Comparison of ENCODE assay signal across 29 cellular contexts in the genomic region with DNA sequence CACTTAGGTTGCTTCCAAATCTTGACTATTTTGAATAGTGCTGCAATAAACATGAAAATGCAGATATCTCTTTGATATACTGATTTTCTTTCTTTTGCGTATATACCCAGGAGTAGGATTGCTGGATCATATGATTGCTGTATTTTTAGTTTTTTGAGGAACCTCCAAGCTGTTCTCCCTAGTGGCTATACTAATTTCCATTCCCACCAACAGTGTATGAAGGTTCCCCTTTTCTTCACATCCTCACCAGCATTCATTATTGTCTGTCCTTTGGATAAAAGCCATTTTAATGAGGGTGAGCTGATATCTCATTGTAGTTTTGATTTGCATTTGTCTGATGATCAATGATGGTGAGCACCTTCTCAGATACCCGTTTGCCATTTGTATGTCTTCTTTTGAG. TPM values are rescaled to one million over a fixed set of nuclear protein-coding genes. Genes with fewer than 3 reads are reported as not detected.
"Had no signal": no experiment of that assay in that cellular context is flagged by ENCODE, and none has a peak within 500 bp of the region (broad histone marks: within the 10 kb centered on the region; RNA-seq: fewer than 3 reads in every experiment).

No MANE protein-coding gene starts in this region.

- H3K4me3 ChIP-seq: ascending aorta, body of pancreas, coronary artery, Peyer's patch, SJCRH30 had no signal

- H3K27ac ChIP-seq: ascending aorta, body of pancreas, coronary artery, Peyer's patch, RWPE1, SJCRH30 had no signal

- H3K4me2 ChIP-seq: SK-N-SH had no signal

- H3K4me1 ChIP-seq: ascending aorta, body of pancreas, Peyer's patch, SJCRH30 had no signal

- H3K9me3 ChIP-seq: body of pancreas, Peyer's patch, SK-N-SH had no signal

- DNase-seq: activated B cell treated with CpG ODN at 0.5 μM for 24 hours; activated CD4-positive, alpha-beta T cell treated with anti-CD3 and anti-CD28 coated beads for 1 hour; activated CD4-positive, alpha-beta T cell treated with anti-CD3 and anti-CD28 coated beads, Interleukin-2, amount 10 ng/mL, durations not matched to agents 24 days and 14 days; activated CD4-positive, alpha-beta T cell treated with anti-CD3 and anti-CD28 coated beads, Interleukin-2, amount 50 U/mL, for 48 hours; activated effector memory CD4-positive, alpha-beta T cell treated with anti-CD3 and anti-CD28 coated beads, Interleukin-2, amount 50 U/mL, for 16 hours; activated naive CD4-positive, alpha-beta T cell treated with Interleukin-2 at 50 U/mL for 16 hours; activated naive CD8-positive, alpha-beta T cell treated with anti-CD3 and anti-CD28 coated beads, Interleukin-2, amount 50 U/mL, for 24 hours; activated T-cell treated with anti-CD3 and anti-CD28 coated beads, Interleukin-2, amount 50 U/mL, for 4 hours; amniotic stem cell; body of pancreas; central memory CD4-positive, alpha-beta T cell; NCI-H1048; NCI-H187 treated with DMSO at 0.1 percent for 48 hours; NCI-H2081 treated with DMSO at 0.1 percent for 48 hours; NCI-H446 treated with DMSO at 0.1 percent for 48 hours; NCI-H526; NCI-H82; Peyer's patch; Right ventricle myocardium superior; SJCRH30; SK-N-SH; T-helper 17 cell; T-helper 9 cell had no signal

- ATAC-seq: activated naive CD4-positive, alpha-beta T cell treated with anti-CD3 and anti-CD28 coated beads, Interleukin-2, amount 50 U/mL, for 72 hours; activated naive CD8-positive, alpha-beta T cell treated with anti-CD3 and anti-CD28 coated beads, Interleukin-2, amount 50 U/mL, for 24 hours; activated T-cell treated with anti-CD3 and anti-CD28 coated beads, Interleukin-2, amount 50 U/mL, for 4 hours; body of pancreas; T-helper 17 cell had no signal

- H3K9ac ChIP-seq: SK-N-SH had no signal

- H3K36me3 ChIP-seq: ascending aorta, Peyer's patch, SJCRH30 had no signal

- H3K27me3 ChIP-seq: ascending aorta, body of pancreas, Peyer's patch had no signal

RNA-seq across cellular contexts. Expression of a gene that starts 12.5 kb away (rescaled TPM):
- total RNA-seq: ascending aorta, bronchial epithelial cell, chondrocyte, SJCRH30 had no signal
